24 cellular contexts compared by ENCODE assay signal in genomic region chr5:81250004-81250403, GRCh38. TPM values are rescaled to one million over a fixed set of nuclear protein-coding genes. Genes with fewer than 3 reads are reported as not detected.
DNase-seq lines count a peak whose midpoint lies in the region; ATAC-seq and TF ChIP-seq lines count a peak whose summit lies in the region.
"Had no signal": no experiment of that assay in that cellular context is flagged by ENCODE, and none has a peak within 500 bp of the region (broad histone marks: within the 10 kb centered on the region; RNA-seq: fewer than 3 reads in every experiment).

No MANE protein-coding gene starts in this region.

- TF ChIP-seq EP300 in SK-N-SH (IDR thresholded peaks at IDR 0.05; ENCODE audit: borderline replicate concordance in 1 of 2, low read depth in 1 of 2, low read length in 1 of 2): no peak

- peaks cover 0 to 15% of the 10 kb centered on the region in 2 experiments; a peak in 1 of 4 replicates for H3K4me1 ChIP-seq in SK-N-SH (ENCODE audit: control insufficient read depth in 1 of 2, insufficient read depth in 2 of 2, low read depth in 1 of 2, low read length in 1 of 2)
- H3K4me1 ChIP-seq in PC-9 (replicated peaks; ENCODE audit: insufficient read depth): peaks cover 19% of the 10 kb centered on the region
- H3K4me1 ChIP-seq in psoas muscle: peaks cover 63% of the 10 kb centered on the region
- H3K4me1 ChIP-seq: BLaER1 treated with 17β-estradiol and CSF1 and Interleukin-3, amounts not matched to agents 10 nM and 100 nM had no signal

- TF ChIP-seq CTCF in SK-N-SH (IDR thresholded peaks at IDR 0.05): no peak
- TF ChIP-seq CTCF in PC-9 (conservative IDR thresholded peaks at IDR 0.05): no peak
- TF ChIP-seq CTCF in psoas muscle (IDR thresholded peaks at IDR 0.05): no peak

- H4K20me1 ChIP-seq in SK-N-SH (ENCODE audit: insufficient read depth) (no peaks in the 10 kb centered on the region), PC-9 (ENCODE audit: insufficient read depth) (no peaks in the 10 kb centered on the region)
- H4K20me1 ChIP-seq: BLaER1 treated with 17β-estradiol and CSF1 and Interleukin-3, amounts not matched to agents 10 nM and 100 nM had no signal

- H3K4me2 ChIP-seq in SK-N-SH (no peak overlapping the region), PC-9 (no peak overlapping the region)
- H3K4me2 ChIP-seq: A549; BLaER1 treated with 17β-estradiol and CSF1 and Interleukin-3, amounts not matched to agents 10 nM and 100 nM had no signal

- ATAC-seq in SK-N-SH treated with all-trans-retinoic acid at 6 μM for 48 hours: no peak
- ATAC-seq in psoas muscle: no peak
- no peak for ATAC-seq in HG02678 (IDR thresholded peaks at IDR 0.05; ENCODE audit: unreplicated experiment)
- ATAC-seq: A549, GM12878 had no signal

- H3K27me3 ChIP-seq in SK-N-SH (ENCODE audit: insufficient read depth) (no peaks in the 10 kb centered on the region), PC-9 (ENCODE audit: insufficient read depth, low read depth) (no peaks in the 10 kb centered on the region), psoas muscle (ENCODE audit: insufficient read depth in 3 of 3, low read length in 2 of 3) (no peaks in the 10 kb centered on the region)
- H3K27me3 ChIP-seq: BE2C; BLaER1 treated with 17β-estradiol and CSF1 and Interleukin-3, amounts not matched to agents 10 nM and 100 nM had no signal

- DNase-seq in NCI-H345 treated with DMSO at 0.1 percent for 48 hours (lab: John Stamatoyannopoulos, UW; ENCODE audit: unreplicated experiment): peak; percentile 14
- no peak for DNase-seq in NCI-H345 (lab: John Stamatoyannopoulos, UW)
- DNase-seq in SK-N-SH: no peak
- DNase-seq in PC-9: no peak
- DNase-seq in psoas muscle: no peak
- DNase-seq: 8988T; ACHN; AML-193; BE2C; CD4-positive, alpha-beta T cell; CD8-positive, alpha-beta memory T cell; DMS 273 treated with DMSO at 0.1 percent for 48 hours; DMS79; EL; GDM1; GM23248; H7; HCEC 1CT had no signal

- H3K79me2 ChIP-seq in SK-N-SH (ENCODE audit: insufficient read depth): no peaks in the 10 kb centered on the region
- no peaks in the 10 kb centered on the region for H3K79me2 ChIP-seq in PC-9 (ENCODE audit: low read depth)

- H3K27ac ChIP-seq in SK-N-SH (ENCODE audit: low read depth in 2 of 2, low read length in 1 of 2) (no peak overlapping the region), PC-9 (peak overlapping the region; percentile 14), psoas muscle (peak overlapping the region; percentile 3)
- H3K27ac ChIP-seq: A549; BLaER1 treated with 17β-estradiol and CSF1 and Interleukin-3, amounts not matched to agents 10 nM and 100 nM; GM23248 had no signal

- POLR2A ChIA-PET in SK-N-SH (lab: Yijun Ruan, JAX) (no interaction called here), PC-9 (lab: Charles Lee; ENCODE audit: unreplicated experiment) (no interaction called here)

- no TSS peak for BruUV-seq in PC-9 (replicated peaks; lab: Mats Ljungman, UMichigan)

- H3K9ac ChIP-seq in SK-N-SH: no peak overlapping the region
- H3K9ac ChIP-seq: BLaER1 treated with 17β-estradiol and CSF1 and Interleukin-3, amounts not matched to agents 10 nM and 100 nM; GM23248 had no signal

- H3K36me3 ChIP-seq in SK-N-SH (replicated peaks in 1 of 2; ENCODE audit: control insufficient read depth in 1 of 2, insufficient read depth in 2 of 2, low read length in 1 of 2): peaks cover 6 to 7% of the 10 kb centered on the region in 2 experiments
- no peaks in the 10 kb centered on the region for H3K36me3 ChIP-seq in PC-9 (ENCODE audit: low read depth)
- H3K36me3 ChIP-seq in psoas muscle (ENCODE audit: insufficient read depth in 1 of 2, low read depth in 1 of 2): peaks cover 21 to 46% of the 10 kb centered on the region in 2 donors
- H3K36me3 ChIP-seq: BE2C had no signal

- H3K4me3 ChIP-seq in SK-N-SH (ENCODE audit: low read depth in 2 of 2, low read length in 1 of 2): no peak overlapping the region
- H3K4me3 ChIP-seq in PC-9: no peak overlapping the region
- H3K4me3 ChIP-seq in psoas muscle: no peak overlapping the region
- H3K4me3 ChIP-seq: A549; BLaER1 treated with 17β-estradiol and CSF1 and Interleukin-3, amounts not matched to agents 10 nM and 100 nM; GM12878; GM23248 had no signal

- intact Hi-C loops in PC-9 (cut with micrococcal nuclease; ENCODE audit: unreplicated experiment) (no loop called here), psoas muscle (cut with DNase I) (no loop called here)

- 93% methylated on average over 1 of the region's 1 CpG for WGBS in SK-N-SH (ENCODE audit: low lambda C conversion rate)
- 82 to 91% (median 87%) methylated on average over 1 of the region's 1 CpG for WGBS in psoas muscle, 3 donors

- CTCF ChIA-PET in SK-N-SH (lab: Yijun Ruan, JAX) (interaction anchor here (0.7 to 2.4 kb wide), 4 partner anchors 9 to 1915 kb away, joined by 3 to 9 read pairs (median 4); no protein-coding TSS in a partner anchor), PC-9 (lab: Charles Lee) (interaction anchor here (0.6 to 0.7 kb wide), 2 partner anchors 87 to 484 kb away, joined by 3 read pairs; no protein-coding TSS in a partner anchor)

- no peaks in the 10 kb centered on the region for H3K9me3 ChIP-seq in SK-N-SH
- no peaks in the 10 kb centered on the region for H3K9me3 ChIP-seq in PC-9 (ENCODE audit: insufficient read depth, low read depth)
- no peaks in the 10 kb centered on the region for H3K9me3 ChIP-seq in psoas muscle
- H3K9me3 ChIP-seq: BE2C had no signal

- no peak for TF ChIP-seq RAD21 in SK-N-SH (IDR thresholded peaks at IDR 0.05; ENCODE audit: low read length)

- H3F3A ChIP-seq in SK-N-SH (replicated peaks; ENCODE audit: insufficient read depth) (peaks cover 3% of the 10 kb centered on the region), PC-9 (ENCODE audit: insufficient read depth, low read depth) (no peaks in the 10 kb centered on the region; the same call in 1 of the 2 replicates)

- no peak overlapping the region for H2AFZ ChIP-seq in SK-N-SH (ENCODE audit: low read depth)
- no peak overlapping the region for H2AFZ ChIP-seq in PC-9
- H2AFZ ChIP-seq: GM23248 had no signal

- H3K9me2 ChIP-seq in SK-N-SH: no peaks in the 10 kb centered on the region
- no peaks in the 10 kb centered on the region for H3K9me2 ChIP-seq in PC-9 (ENCODE audit: insufficient read depth)

TF ChIP-seq in SK-N-SH treated with all-trans-retinoic acid at 6 μM for 48 hours, 23 proteins besides CTCF, POLR2A, EP300 and RAD21:
- TF ChIP-seq ZFP30 (CRISPR knock-in tag; IDR thresholded peaks at IDR 0.05) (peak; percentile 91), ZFP3 (CRISPR knock-in tag; IDR thresholded peaks at IDR 0.05) (no peak)

TF ChIP-seq in SK-N-SH, 30 proteins besides CTCF, POLR2A, EP300 and RAD21:
- TF ChIP-seq FOXM1 (IDR thresholded peaks at IDR 0.05; ENCODE audit: low read depth) (no peak), NRF1 (IDR thresholded peaks at IDR 0.05; ENCODE audit: low read depth, low read length) (no peak), ELF1 (IDR thresholded peaks at IDR 0.05) (no peak), RXRA (IDR thresholded peaks at IDR 0.05; ENCODE audit: borderline replicate concordance, low read depth) (no peak), FOSL2 (IDR thresholded peaks at IDR 0.05; ENCODE audit: borderline replicate concordance, low read depth) (no peak), CHD2 (IDR thresholded peaks at IDR 0.05; ENCODE audit: low read length, partially characterized antibody) (no peak), GABPA (IDR thresholded peaks at IDR 0.05; ENCODE audit: low read depth) (no peak), TAF1 (IDR thresholded peaks at IDR 0.05; ENCODE audit: borderline replicate concordance, low read depth, low read length) (no peak)
- TF ChIP-seq, protein P1, sequence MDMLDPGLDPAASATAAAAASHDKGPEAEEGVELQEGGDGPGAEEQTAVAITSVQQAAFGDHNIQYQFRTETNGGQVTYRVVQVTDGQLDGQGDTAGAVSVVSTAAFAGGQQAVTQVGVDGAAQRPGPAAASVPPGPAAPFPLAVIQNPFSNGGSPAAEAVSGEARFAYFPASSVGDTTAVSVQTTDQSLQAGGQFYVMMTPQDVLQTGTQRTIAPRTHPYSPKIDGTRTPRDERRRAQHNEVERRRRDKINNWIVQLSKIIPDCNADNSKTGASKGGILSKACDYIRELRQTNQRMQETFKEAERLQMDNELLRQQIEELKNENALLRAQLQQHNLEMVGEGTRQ (IDR thresholded peaks at IDR 0.05; ENCODE audit: borderline replicate concordance, low read depth, low read length): no peak
- TF ChIP-seq, protein P2, sequence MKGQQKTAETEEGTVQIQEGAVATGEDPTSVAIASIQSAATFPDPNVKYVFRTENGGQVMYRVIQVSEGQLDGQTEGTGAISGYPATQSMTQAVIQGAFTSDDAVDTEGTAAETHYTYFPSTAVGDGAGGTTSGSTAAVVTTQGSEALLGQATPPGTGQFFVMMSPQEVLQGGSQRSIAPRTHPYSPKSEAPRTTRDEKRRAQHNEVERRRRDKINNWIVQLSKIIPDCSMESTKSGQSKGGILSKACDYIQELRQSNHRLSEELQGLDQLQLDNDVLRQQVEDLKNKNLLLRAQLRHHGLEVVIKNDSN (IDR thresholded peaks at IDR 0.05; ENCODE audit: borderline replicate concordance, low read depth): no peak
- TF ChIP-seq, protein P3, sequence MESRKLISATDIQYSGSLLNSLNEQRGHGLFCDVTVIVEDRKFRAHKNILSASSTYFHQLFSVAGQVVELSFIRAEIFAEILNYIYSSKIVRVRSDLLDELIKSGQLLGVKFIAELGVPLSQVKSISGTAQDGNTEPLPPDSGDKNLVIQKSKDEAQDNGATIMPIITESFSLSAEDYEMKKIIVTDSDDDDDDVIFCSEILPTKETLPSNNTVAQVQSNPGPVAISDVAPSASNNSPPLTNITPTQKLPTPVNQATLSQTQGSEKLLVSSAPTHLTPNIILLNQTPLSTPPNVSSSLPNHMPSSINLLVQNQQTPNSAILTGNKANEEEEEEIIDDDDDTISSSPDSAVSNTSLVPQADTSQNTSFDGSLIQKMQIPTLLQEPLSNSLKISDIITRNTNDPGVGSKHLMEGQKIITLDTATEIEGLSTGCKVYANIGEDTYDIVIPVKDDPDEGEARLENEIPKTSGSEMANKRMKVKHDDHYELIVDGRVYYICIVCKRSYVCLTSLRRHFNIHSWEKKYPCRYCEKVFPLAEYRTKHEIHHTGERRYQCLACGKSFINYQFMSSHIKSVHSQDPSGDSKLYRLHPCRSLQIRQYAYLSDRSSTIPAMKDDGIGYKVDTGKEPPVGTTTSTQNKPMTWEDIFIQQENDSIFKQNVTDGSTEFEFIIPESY (IDR thresholded peaks at IDR 0.05; ENCODE audit: borderline replicate concordance, low read depth): no peak

RNA-seq across cellular contexts. Expression of gene CKMT2, which starts 16.9 kb away (rescaled TPM):
- polyA plus RNA-seq in SK-N-SH (2012; rRNA removed) (not detected in 2 replicates), psoas muscle (1,000 to 10,000 TPM in 1 of 3 donors, 100 to 1,000 TPM in 2; 606 to 1,358 (median 830) TPM)
- not detected in 2 replicates for polyA plus RNA-seq in SK-N-SH (2012; cell fraction: cytosol; rRNA removed)
- not detected in 2 replicates for polyA plus RNA-seq in SK-N-SH (2012; cell fraction: nucleus; rRNA removed)
- total RNA-seq in PC-9 (2021) (not detected in 2 replicates), psoas muscle (100 to 1,000 TPM; 517 to 907 (median 611) TPM)
- total RNA-seq: CD8-positive, alpha-beta memory T cell; GM12878; GM23248 had no signal
- polyA plus RNA-seq: A549; CD14-positive monocyte; CD8-positive, alpha-beta memory T cell; GM23248 had no signal

RNA-seq across cellular contexts. Expression of gene ZCCHC9, which starts 51.4 kb away (rescaled TPM):
- polyA plus RNA-seq in SK-N-SH (2012; rRNA removed) (13.2 and 14.8 TPM in 2 replicates), psoas muscle (10 to 100 TPM; 16.3 to 29.2 (median 26.2) TPM)
- polyA plus RNA-seq in SK-N-SH (2012; cell fraction: cytosol; rRNA removed): 16.9 and 22.2 TPM in 2 replicates
- polyA plus RNA-seq in SK-N-SH (2012; cell fraction: nucleus; rRNA removed): 6.1 and 16.6 TPM in 2 replicates
- total RNA-seq in PC-9 (2021) (22.0 and 30.1 TPM in 2 replicates), psoas muscle (10 to 100 TPM in 3 of 4 donors, 1 to 10 TPM in 1; 9.6 to 45.1 (median 20.0) TPM)

Comparison
In these comparisons a context has a peak if more than half of its experiments do, and no peak if none do; other contexts are left out.
1. H3K27ac ChIP-seq: peak in PC-9 (single experiment) and psoas muscle (single experiment); none in SK-N-SH (0 of 2).
2. RNA of gene CKMT2, which starts 16.9 kb away (total RNA-seq): 517 to 907 TPM in psoas muscle; not detected in PC-9; every median in the first group is over 100 times any median in the second.